Comparison of ENCODE assay signal across 8 cellular contexts in genomic region chr16:51152691-51153261, GRCh38. TPM values are rescaled to one million over a fixed set of nuclear protein-coding genes. Genes with fewer than 3 reads are reported as not detected.
DNase-seq lines count a peak whose midpoint lies in the region; ATAC-seq and TF ChIP-seq lines count a peak whose summit lies in the region.

No MANE protein-coding gene starts in this region.

- H3K9me3 ChIP-seq in colonic mucosa: no peaks in the 10 kb centered on the region
- no peaks in the 10 kb centered on the region for H3K9me3 ChIP-seq in upper lobe of left lung

- no CpG with 5 or more reads among the region's 51 CpGs for WGBS in mesendoderm (ENCODE audit: extremely low coverage, insufficient coverage, low lambda C conversion rate)
- WGBS in upper lobe of left lung, 2 donors: 4 to 6% methylated on average over 29 to 40 of the region's 51 CpGs

- H3K4ac ChIP-seq in mesendoderm (ENCODE audit: low read depth, low read length): peak overlapping the region; percentile 66

- no peaks in the 10 kb centered on the region for H3K36me3 ChIP-seq in colonic mucosa
- no peaks in the 10 kb centered on the region for H3K36me3 ChIP-seq in mesendoderm (ENCODE audit: control insufficient read depth, insufficient read depth, low read length)
- H3K36me3 ChIP-seq in upper lobe of left lung: no peaks in the 10 kb centered on the region

- H3K23ac ChIP-seq in mesendoderm (ENCODE audit: low read length): peak overlapping the region; percentile 37

- peak overlapping the region; percentile 86 for H2BK5ac ChIP-seq in mesendoderm (ENCODE audit: low read length)

- H3K27me3 ChIP-seq in colonic mucosa (peaks cover 59% of the 10 kb centered on the region), mesendoderm (ENCODE audit: insufficient read depth, low read length, poor library complexity) (no peaks in the 10 kb centered on the region), upper lobe of left lung (peaks cover 0 to 71% (median 39%) of the 10 kb centered on the region in 4 donors)

- peak overlapping the region; percentile 87 for H3K56ac ChIP-seq in mesendoderm (ENCODE audit: low read length)

- DNase-seq in activated naive CD4-positive, alpha-beta T cell treated with anti-CD3 and anti-CD28 coated beads, Interleukin-2, amount 10 ng/mL, durations not matched to agents 7 days and 5 days: no peak
- DNase-seq in activated naive CD4-positive, alpha-beta T cell treated with Interleukin-2 at 50 U/mL for 16 hours: no peak
- DNase-seq in colonic mucosa (no peak), mesendoderm (peak; percentile 76), upper lobe of left lung (peak in 1 of 2 donors; percentile 68), RPMI8226 (no peak), HCEC 1CT (no peak)

- TF ChIP-seq CTCF in colonic mucosa (IDR thresholded peaks at IDR 0.05) (no peak), upper lobe of left lung (IDR thresholded peaks at IDR 0.05) (no peak)

- H2AK5ac ChIP-seq in mesendoderm (ENCODE audit: low read length): no peak overlapping the region

- H3K27ac ChIP-seq in colonic mucosa (peak overlapping the region; percentile 17), mesendoderm (ENCODE audit: low read depth, low read length) (peak overlapping the region; percentile 92), upper lobe of left lung (no peak overlapping the region)

- peak overlapping the region; percentile 28 for H4K8ac ChIP-seq in mesendoderm (ENCODE audit: low read depth, low read length)

- TF ChIP-seq POLR2A in upper lobe of left lung (IDR thresholded peaks at IDR 0.05): no peak

- H3K4me1 ChIP-seq in colonic mucosa: no peaks in the 10 kb centered on the region
- peaks cover 4% of the 10 kb centered on the region for H3K4me1 ChIP-seq in mesendoderm (ENCODE audit: control insufficient read depth, low read depth, low read length)
- peaks cover 19 to 55% (median 44%) of the 10 kb centered on the region in 4 donors for H3K4me1 ChIP-seq in upper lobe of left lung

- peaks cover 3% of the 10 kb centered on the region for H3K9me3 Mint-ChIP-seq in activated naive CD4-positive, alpha-beta T cell treated with anti-CD3 and anti-CD28 coated beads, Interleukin-2, amount 10 ng/mL, durations not matched to agents 7 days and 5 days

- peaks cover 30% of the 10 kb centered on the region for H3K79me2 ChIP-seq in mesendoderm (ENCODE audit: control insufficient read depth, insufficient read depth, low read length)

- H3K9ac ChIP-seq in colonic mucosa (ENCODE audit: low read depth in 2 of 2, low read length in 2 of 2): peak overlapping the region in 1 of 2 donors; percentile 24
- peak overlapping the region; percentile 71 for H3K9ac ChIP-seq in mesendoderm (ENCODE audit: low read length)

- no peak overlapping the region for H4K5ac ChIP-seq in mesendoderm (ENCODE audit: low read length)

- H3K27ac Mint-ChIP-seq in activated naive CD4-positive, alpha-beta T cell treated with anti-CD3 and anti-CD28 coated beads, Interleukin-2, amount 10 ng/mL, durations not matched to agents 7 days and 5 days: peak overlapping the region; percentile 71

- CTCF ChIA-PET in activated naive CD4-positive, alpha-beta T cell treated with anti-CD3 and anti-CD28 coated beads, Interleukin-2, amount 10 ng/mL, durations not matched to agents 7 days and 5 days (lab: Charles Lee): interaction anchor here (1.0 kb wide), 1 partner anchor 8 kb away, joined by 6 read pairs; no protein-coding TSS in a partner anchor

- peak overlapping the region; percentile 73 for H3K4me2 ChIP-seq in mesendoderm (ENCODE audit: low read length)

- H3K36me3 Mint-ChIP-seq in activated naive CD4-positive, alpha-beta T cell treated with anti-CD3 and anti-CD28 coated beads, Interleukin-2, amount 10 ng/mL, durations not matched to agents 7 days and 5 days: peaks cover 4% of the 10 kb centered on the region

- intact Hi-C loops in colonic mucosa (cut with DNase I): no loop called here

- TF ChIP-seq EP300 in upper lobe of left lung (IDR thresholded peaks at IDR 0.05): no peak

- H2BK15ac ChIP-seq in mesendoderm (replicated peaks; ENCODE audit: low read depth): no peak overlapping the region

- H3K4me3 Mint-ChIP-seq in activated naive CD4-positive, alpha-beta T cell treated with anti-CD3 and anti-CD28 coated beads, Interleukin-2, amount 10 ng/mL, durations not matched to agents 7 days and 5 days: no peak overlapping the region

- peaks cover 96% of the 10 kb centered on the region for H3K27me3 Mint-ChIP-seq in activated naive CD4-positive, alpha-beta T cell treated with anti-CD3 and anti-CD28 coated beads, Interleukin-2, amount 10 ng/mL, durations not matched to agents 7 days and 5 days

- peaks cover 5% of the 10 kb centered on the region for H3K4me1 Mint-ChIP-seq in activated naive CD4-positive, alpha-beta T cell treated with anti-CD3 and anti-CD28 coated beads, Interleukin-2, amount 10 ng/mL, durations not matched to agents 7 days and 5 days

- H3K4me3 ChIP-seq in colonic mucosa (peak overlapping the region; percentile 13), mesendoderm (ENCODE audit: low read length) (peak overlapping the region; percentile 61), upper lobe of left lung (peak overlapping the region in 3 of 4 donors; percentile 23 to 39 (median 33))

- no peaks in the 10 kb centered on the region for H3K79me1 ChIP-seq in mesendoderm (ENCODE audit: low read length)

- H3K18ac ChIP-seq in mesendoderm (ENCODE audit: low read length): peak overlapping the region; percentile 95

- ATAC-seq in upper lobe of left lung (ENCODE audit: low FRiP score in 2 of 2) (no peak), GM18909 (IDR thresholded peaks at IDR 0.05; ENCODE audit: poor library complexity, unreplicated experiment) (no peak)

- peak overlapping the region; percentile 32 for H2BK120ac ChIP-seq in mesendoderm (ENCODE audit: low read depth, low read length)

RNA-seq across cellular contexts. Expression of gene SALL1, which starts 1.7 kb away (rescaled TPM):
- 1 to 10 TPM; 1.7 to 4.1 TPM for total RNA-seq in colonic mucosa
- polyA plus RNA-seq in mesendoderm (2013, experiment 1 of 2): 17.2 TPM
- polyA plus RNA-seq in mesendoderm (2013, experiment 2 of 2): 17.7 TPM
- total RNA-seq in upper lobe of left lung: under 1 TPM in 2 of 6 donors, not detected in 4; 0.10 to 0.23 TPM

Comparison
In these comparisons a context has a peak if more than half of its experiments do, and no peak if none do; other contexts are left out.
1. H3K27ac ChIP-seq: peak in colonic mucosa (single experiment) and mesendoderm (single experiment); none in upper lobe of left lung (0 of 4).
2. Peak in every context shown above with its lines, with median percentiles within 50 percentile points of each other: H3K4me3 ChIP-seq.